11 cellular contexts compared by ENCODE assay signal in genomic region chr22:45469573-45470383, GRCh38. TPM values are rescaled to one million over a fixed set of nuclear protein-coding genes. Genes with fewer than 3 reads are reported as not detected.
DNase-seq lines count a peak whose midpoint lies in the region.
"Had no signal": no experiment of that assay in that cellular context is flagged by ENCODE, and none has a peak within 500 bp of the region (broad histone marks: within the 10 kb centered on the region; RNA-seq: fewer than 3 reads in every experiment).

No MANE protein-coding gene starts in this region.

- H2BK5ac ChIP-seq in mesendoderm (ENCODE audit: low read length), result no peak overlapping the region

- no peaks in the 10 kb centered on the region for H3K79me2 ChIP-seq in mesendoderm (ENCODE audit: control insufficient read depth, insufficient read depth, low read length)

- H3K79me1 ChIP-seq in mesendoderm (ENCODE audit: low read length), result no peaks in the 10 kb centered on the region

- H3K4ac ChIP-seq in mesendoderm (ENCODE audit: low read depth, low read length), result peak overlapping the region; percentile 9

- whole genome bisulfite sequencing in mesendoderm (ENCODE audit: extremely low coverage, insufficient coverage, low lambda C conversion rate), result no CpG with 5 or more reads among the region's 8 CpGs

- H2AK5ac ChIP-seq in mesendoderm (ENCODE audit: low read length), result no peak overlapping the region

- H3K27ac ChIP-seq in caudate nucleus (ENCODE audit: low read depth, low read length) (peak overlapping the region; percentile 58), mesendoderm (ENCODE audit: low read depth, low read length) (no peak overlapping the region)

- H3K9ac ChIP-seq in mesendoderm (ENCODE audit: low read length), result no peak overlapping the region

- no peak overlapping the region for H4K5ac ChIP-seq in mesendoderm (ENCODE audit: low read length)

- no peak overlapping the region for H3K4me3 ChIP-seq in mesendoderm (ENCODE audit: low read length)

- peak overlapping the region; percentile 40 for H3K56ac ChIP-seq in mesendoderm (ENCODE audit: low read length)

- H3K36me3 ChIP-seq in mesendoderm (ENCODE audit: control insufficient read depth, insufficient read depth, low read length), result no peaks in the 10 kb centered on the region

- DNase-seq in AG08395 (ENCODE audit: low spot score) (peak; percentile 30), LoVo (ENCODE audit: low spot score) (peak; percentile 30), caudate nucleus (lab: John Stamatoyannopoulos, UW) (peak in 1 of 61 donors; percentile 7), mesendoderm (no peak), GOT3 (lab: John Stamatoyannopoulos, UW) (no peak), COLO829 (ENCODE audit: low spot score) (no peak), NCI-H1930 (lab: John Stamatoyannopoulos, UW) (no peak), NCI-H774 (lab: John Stamatoyannopoulos, UW) (no peak)
- DNase-seq: CD4-positive, CD25-positive, alpha-beta regulatory T cell; naive thymus-derived CD4-positive, alpha-beta T cell; NCI-H524 had no signal

- H3K18ac ChIP-seq in mesendoderm (ENCODE audit: low read length), result peak overlapping the region; percentile 83

- H2BK120ac ChIP-seq in mesendoderm (ENCODE audit: low read depth, low read length), result no peak overlapping the region

- H3K23ac ChIP-seq in mesendoderm (ENCODE audit: low read length), result no peak overlapping the region

- peak overlapping the region; percentile 64 for H2BK15ac ChIP-seq in mesendoderm (replicated peaks; ENCODE audit: low read depth)

- no peaks in the 10 kb centered on the region for H3K4me1 ChIP-seq in mesendoderm (ENCODE audit: control insufficient read depth, low read depth, low read length)

- no peak overlapping the region for H3K4me2 ChIP-seq in mesendoderm (ENCODE audit: low read length)

- no peak overlapping the region for H4K8ac ChIP-seq in mesendoderm (ENCODE audit: low read depth, low read length)

- H3K27me3 ChIP-seq in mesendoderm (ENCODE audit: insufficient read depth, low read length, poor library complexity), result no peaks in the 10 kb centered on the region

RNA-seq across cellular contexts. Expression of gene FBLN1, which starts 32.9 kb away (rescaled TPM):
- 104 TPM for polyA plus RNA-seq in mesendoderm (2013, experiment 1 of 2)
- polyA plus RNA-seq in mesendoderm (2013, experiment 2 of 2), result 102 TPM
- polyA plus RNA-seq: CD4-positive, CD25-positive, alpha-beta regulatory T cell; naive thymus-derived CD4-positive, alpha-beta T cell had no signal

RNA-seq across cellular contexts. Expression of gene RIBC2, which starts 56.3 kb away (rescaled TPM):
- 0.94 TPM for polyA plus RNA-seq in mesendoderm (2013, experiment 1 of 2)
- polyA plus RNA-seq in mesendoderm (2013, experiment 2 of 2), result 1.1 TPM
- polyA plus RNA-seq: naive thymus-derived CD4-positive, alpha-beta T cell had no signal

RNA-seq across cellular contexts. Expression of gene SMC1B, which starts 56.4 kb away (rescaled TPM):
- 0.03 TPM for polyA plus RNA-seq in mesendoderm (2013, experiment 1 of 2)
- polyA plus RNA-seq in mesendoderm (2013, experiment 2 of 2), result 0.06 TPM
- polyA plus RNA-seq: CD4-positive, CD25-positive, alpha-beta regulatory T cell; naive thymus-derived CD4-positive, alpha-beta T cell had no signal

Comparison
In these comparisons a context has a peak if more than half of its experiments do, and no peak if none do; other contexts are left out.
1. DNase-seq: peak in AG08395 (single experiment) and LoVo (single experiment); none in mesendoderm (single experiment), GOT3 (single experiment), COLO829 (single experiment), NCI-H1930 (0 of 2) and NCI-H774 (single experiment).